Comparison of ENCODE assay signal across 8 cellular contexts in the genomic region with DNA sequence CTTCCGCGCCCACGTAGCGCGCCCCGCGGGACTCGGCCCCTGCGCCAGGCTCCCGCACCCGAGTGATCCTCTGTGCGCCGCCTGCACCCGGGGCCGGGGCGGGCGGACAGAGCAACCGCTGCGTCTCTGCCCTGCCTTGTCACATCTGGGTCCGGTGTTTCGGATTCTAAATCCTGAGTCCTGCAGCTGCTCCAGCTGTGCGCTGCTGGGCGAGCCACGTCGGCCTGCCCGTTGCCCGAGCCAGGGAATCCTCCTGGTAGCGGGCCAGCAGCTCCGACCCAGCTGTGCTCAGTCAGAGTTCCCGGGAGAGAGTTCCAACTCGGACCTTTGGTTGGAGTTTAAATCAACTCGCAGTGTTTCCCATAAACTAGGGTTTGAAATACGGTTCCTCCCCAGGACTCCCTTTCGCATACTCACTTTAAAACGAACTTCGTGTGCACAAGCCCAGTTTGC.
DNase-seq lines count a peak whose midpoint lies in the region; ATAC-seq and TF ChIP-seq lines count a peak whose summit lies in the region.

No MANE protein-coding gene starts in this region.

- peaks cover 2 to 39% (median 35%) of the 10 kb centered on the region in 5 donors for H3K4me1 ChIP-seq in subcutaneous abdominal adipose tissue (ENCODE audit: control insufficient read depth in 5 of 5, insufficient read depth in 5 of 5, low read length in 5 of 5)

- no peaks in the 10 kb centered on the region for H3K36me3 ChIP-seq in subcutaneous abdominal adipose tissue (ENCODE audit: control insufficient read depth in 5 of 5, insufficient read depth in 5 of 5, low read length in 5 of 5)

- peaks cover 31 to 52% (median 36%) of the 10 kb centered on the region in 5 donors for H3K27me3 ChIP-seq in subcutaneous abdominal adipose tissue (ENCODE audit: control insufficient read depth in 5 of 5, insufficient read depth in 4 of 5, low read length in 5 of 5)

- no peak for TF ChIP-seq CTCF in cardiac fibroblast (IDR thresholded peaks at IDR 0.05; ENCODE audit: low read depth, low read length)

- ATAC-seq in HG03469 (IDR thresholded peaks at IDR 0.05; ENCODE audit: unreplicated experiment) = no peak

- no peak overlapping the region for H3K9ac ChIP-seq in subcutaneous abdominal adipose tissue (ENCODE audit: low read length in 5 of 5)

- H3K4me3 ChIP-seq in cardiac fibroblast (replicated peaks in 1 of 2; ENCODE audit: low read depth in 2 of 2, low read length in 2 of 2) = peak overlapping the region; percentile 56 to 82
- peak overlapping the region; percentile 64 to 75 (median 67) for H3K4me3 ChIP-seq in subcutaneous abdominal adipose tissue (ENCODE audit: low read depth in 1 of 5, low read length in 5 of 5)

- no peaks in the 10 kb centered on the region for H3K9me3 ChIP-seq in subcutaneous abdominal adipose tissue (ENCODE audit: control insufficient read depth in 5 of 5, low read length in 5 of 5)

- DNase-seq in NCI-H1105 treated with DMSO at 0.1 percent for 48 hours (lab: John Stamatoyannopoulos, UW) = peak; percentile 50
- DNase-seq in NCI-H1105 (lab: John Stamatoyannopoulos, UW) = no peak
- peak; percentile 73 to 76 for DNase-seq in cardiac fibroblast (ENCODE audit: low read depth in 2 of 2)
- peak; percentile 69 for DNase-seq in islet precursor cell
- DNase-seq in HuH-7 (ENCODE audit: low spot score) = no peak
- no peak for DNase-seq in NCI-H187 treated with DMSO at 0.1 percent for 48 hours (lab: John Stamatoyannopoulos, UW)

- no peak overlapping the region for H3K27ac ChIP-seq in subcutaneous abdominal adipose tissue (ENCODE audit: low read depth, low read length)

Comparison
In these comparisons a context has a peak if more than half of its experiments do, and no peak if none do; other contexts are left out.
1. DNase-seq: peak in NCI-H1105 treated with DMSO at 0.1 percent for 48 hours (single experiment), cardiac fibroblast (2 of 2) and islet precursor cell (single experiment); none in NCI-H1105 (single experiment), HuH-7 (single experiment) and NCI-H187 treated with DMSO at 0.1 percent for 48 hours (single experiment).